ENCODE assay signal across 8 cellular contexts in the genomic region with DNA sequence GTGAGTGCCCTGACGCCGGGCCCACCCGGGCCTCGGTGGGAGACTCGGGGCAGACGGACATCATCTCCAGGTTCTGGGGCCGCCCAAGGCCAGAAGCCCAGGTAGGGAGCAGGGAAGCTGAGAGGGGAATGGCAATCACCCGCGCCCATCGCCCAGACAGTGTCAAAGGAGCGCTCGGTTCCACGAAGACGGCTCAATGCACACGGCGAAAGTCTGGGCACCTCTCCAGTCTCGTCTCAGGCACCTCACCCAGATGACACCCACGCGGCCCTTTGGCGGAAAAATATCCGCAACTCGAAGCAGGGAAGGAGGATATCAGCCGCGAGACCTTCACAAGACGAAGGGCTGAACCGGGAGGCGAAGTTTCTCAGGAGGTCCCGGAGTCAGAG. TPM values are rescaled to one million over a fixed set of nuclear protein-coding genes. Genes with fewer than 3 reads are reported as not detected.
A peak's percentile ranks its signal among the peaks of the same experiment; 100 is the strongest.
DNase-seq lines count a peak whose midpoint lies in the region; ATAC-seq and TF ChIP-seq lines count a peak whose summit lies in the region.

No MANE protein-coding gene starts in this region.

- no peak for TF ChIP-seq CTCF in right atrium auricular region (IDR thresholded peaks at IDR 0.05)

- peak overlapping the region; percentile 77 for H3K4me3 Mint-ChIP-seq in activated T-helper 17 cell treated with anti-CD3 and anti-CD28 coated beads, Interleukin-2, amount 50 U/mL, for 72 hours

- peaks cover 59% of the 10 kb centered on the region for H3K27me3 Mint-ChIP-seq in activated T-helper 17 cell treated with anti-CD3 and anti-CD28 coated beads, Interleukin-2, amount 50 U/mL, for 72 hours

- H3K9me3 ChIP-seq in HUES6 (ENCODE audit: control insufficient read depth, insufficient read depth, low read depth, low read length) (no peaks in the 10 kb centered on the region), right atrium auricular region (no peaks in the 10 kb centered on the region)

- H3K4me1 Mint-ChIP-seq in activated T-helper 17 cell treated with anti-CD3 and anti-CD28 coated beads, Interleukin-2, amount 50 U/mL, for 72 hours: peaks cover 6% of the 10 kb centered on the region

- peaks cover 4% of the 10 kb centered on the region; the same call in 1 of the 2 replicates for H3K36me3 ChIP-seq in HUES6 (ENCODE audit: control insufficient read depth, insufficient read depth, low read length)
- H3K36me3 ChIP-seq in right atrium auricular region: no peaks in the 10 kb centered on the region

- H3K36me3 Mint-ChIP-seq in activated T-helper 17 cell treated with anti-CD3 and anti-CD28 coated beads, Interleukin-2, amount 50 U/mL, for 72 hours (ENCODE audit: low read depth): no peaks in the 10 kb centered on the region

- peak; percentile 65 for DNase-seq in right atrium auricular region (ENCODE audit: low spot score)
- no peak for DNase-seq in skeletal muscle cell (ENCODE audit: low read depth)
- DNase-seq in KBM-7: no peak
- no peak for DNase-seq in SKM-1 treated with dmso at 0.1 percent for 144 hours (lab: John Stamatoyannopoulos, UW; ENCODE audit: unreplicated experiment)
- DNase-seq in Kasumi-1 (lab: John Stamatoyannopoulos, UW): no peak

- peak; percentile 41 for ATAC-seq in activated T-helper 17 cell treated with anti-CD3 and anti-CD28 coated beads, Interleukin-2, amount 50 U/mL, for 72 hours (replicated peaks)
- ATAC-seq in HG03565 (IDR thresholded peaks at IDR 0.05; ENCODE audit: unreplicated experiment): no peak

- H3K27ac ChIP-seq in HUES6 (ENCODE audit: low read depth, low read length): peak overlapping the region; percentile 87; the same call in 1 of the 2 replicates
- peak overlapping the region; percentile 25 to 51 for H3K27ac ChIP-seq in right atrium auricular region

- H3K9ac ChIP-seq in HUES6 (ENCODE audit: low read length): peak overlapping the region; percentile 99

- no peaks in the 10 kb centered on the region for H3K9me3 Mint-ChIP-seq in activated T-helper 17 cell treated with anti-CD3 and anti-CD28 coated beads, Interleukin-2, amount 50 U/mL, for 72 hours

- no peak overlapping the region for H3K27ac Mint-ChIP-seq in activated T-helper 17 cell treated with anti-CD3 and anti-CD28 coated beads, Interleukin-2, amount 50 U/mL, for 72 hours

- H3K27me3 ChIP-seq in HUES6 (ENCODE audit: control insufficient read depth, insufficient read depth, low read length) (peaks cover 9% of the 10 kb centered on the region; the same call in 1 of the 2 replicates), right atrium auricular region (no peaks in the 10 kb centered on the region)

- peaks cover 69% of the 10 kb centered on the region for H3K4me1 ChIP-seq in HUES6 (ENCODE audit: control insufficient read depth, insufficient read depth, low read length)
- peaks cover 0 to 53% of the 10 kb centered on the region in 2 donors for H3K4me1 ChIP-seq in right atrium auricular region

- in situ Hi-C loops in KBM-7 (cut with MboI; ENCODE audit: low pct_unique_long_range_greater_than_20kb, low sequenced_read_pairs): no loop called here

- H3K4me3 ChIP-seq in HUES6 (ENCODE audit: low read depth, low read length): peak overlapping the region; percentile 90
- H3K4me3 ChIP-seq in right atrium auricular region: peak overlapping the region; percentile 52 to 72
- peak overlapping the region; percentile 65 for H3K4me3 ChIP-seq in skeletal muscle cell (ENCODE audit: low read depth, low read length)

RNA-seq across cellular contexts. Expression of gene IL17RD, which starts 0.9 kb away (rescaled TPM):
- under 1 TPM; 0.15 to 0.48 TPM for total RNA-seq in activated T-helper 17 cell treated with anti-CD3 and anti-CD28 coated beads, Interleukin-2, amount 50 U/mL, for 72 hours
- total RNA-seq in right atrium auricular region: 1 to 10 TPM; 2.1 to 2.8 TPM

RNA-seq across cellular contexts. Expression of gene HESX1, which starts 35.6 kb away (rescaled TPM):
- under 1 TPM; 0.65 to 0.71 TPM for total RNA-seq in activated T-helper 17 cell treated with anti-CD3 and anti-CD28 coated beads, Interleukin-2, amount 50 U/mL, for 72 hours
- 1 to 10 TPM in 1 of 2 donors, under 1 TPM in 1; 0.75 to 1.2 TPM for total RNA-seq in right atrium auricular region
